ENCODE assay signal across 14 cellular contexts in the genomic region with DNA sequence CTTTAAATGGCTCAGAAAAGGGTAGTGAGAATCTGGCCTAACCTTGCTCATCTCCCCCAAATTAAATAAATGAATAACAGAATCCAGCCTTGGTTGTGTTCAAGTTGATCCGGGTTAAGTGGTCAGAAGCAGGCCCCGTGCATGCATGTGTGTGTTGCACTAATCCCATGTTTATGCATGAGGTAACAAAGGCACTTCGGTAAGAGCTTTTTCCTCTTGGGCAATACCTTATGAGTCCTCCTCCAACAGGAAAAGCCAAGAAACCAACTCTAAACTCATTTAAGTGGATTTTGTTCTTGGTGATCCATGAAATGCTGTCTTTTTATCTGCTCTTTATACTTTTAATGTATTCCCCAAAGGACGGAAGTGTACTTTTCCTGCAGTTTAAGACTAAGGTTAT.
"Had no signal": no experiment of that assay in that cellular context is flagged by ENCODE, and none has a peak within 500 bp of the region (broad histone marks: within the 10 kb centered on the region; RNA-seq: fewer than 3 reads in every experiment).

No MANE protein-coding gene starts in this region.

- H3K27me3 ChIP-seq: brain microvascular endothelial cell, ovary, stomach, testis had no signal

- H3K4me3 ChIP-seq: ovary, stomach, testis had no signal

- H3K27ac ChIP-seq: brain microvascular endothelial cell, epithelial cell of prostate, ovary, stomach, testis had no signal

- DNase-seq: activated B cell treated with CpG ODN at 0.5 μM for 24 hours; activated CD4-positive, alpha-beta T cell treated with anti-CD3 and anti-CD28 coated beads for 48 hours; activated naive CD8-positive, alpha-beta T cell treated with anti-CD3 and anti-CD28 coated beads for 36 hours; anterior cingulate cortex; brain microvascular endothelial cell; cerebellar nuclear complex; effector memory CD8-positive, alpha-beta T cell; hypothalamus; ovary; stimulated activated CD4-positive, alpha-beta T cell treated with anti-CD3 and anti-CD28 coated beads, Interleukin-12 subunit alpha, Interleukin-12 subunit beta, amount 100 ng/mL, for 4 hours; stimulated activated CD4-positive, alpha-beta T cell treated with anti-CD3 and anti-CD28 coated beads, Interleukin-2, amount 100 ng/mL, for 24 hours; stomach; testis had no signal

- H3K36me3 ChIP-seq: brain microvascular endothelial cell, ovary, stomach had no signal

- H3K9me3 ChIP-seq: ovary, stomach, testis had no signal

- H3K4me1 ChIP-seq: testis had no signal
